Comparison of ENCODE assay signal across 2 cellular contexts in the genomic region with DNA sequence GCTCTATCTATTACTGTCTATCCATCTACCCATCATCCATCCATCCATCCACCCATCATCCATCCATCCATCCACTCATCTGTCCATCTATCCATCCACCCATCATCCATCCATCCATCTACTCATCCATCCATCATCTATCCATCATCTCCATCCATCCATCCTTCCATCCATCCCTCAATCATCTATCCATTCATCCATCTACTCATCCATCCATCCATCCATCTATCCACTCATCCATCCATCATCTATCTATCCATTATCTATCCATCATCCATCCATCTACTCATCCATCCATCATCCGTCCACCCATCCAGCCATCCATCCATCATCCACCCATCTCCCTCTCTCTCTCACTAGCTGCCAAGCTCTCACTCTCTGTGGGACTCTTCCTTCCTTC.
A peak's percentile ranks its signal among the peaks of the same experiment; 100 is the strongest.
TF ChIP-seq lines count a peak whose summit lies in the region.

No MANE protein-coding gene starts in this region.

TF ChIP-seq in HepG2, 621 proteins besides CTCF, POLR2A, EP300 and RAD21:
- TF ChIP-seq ZNF143 (CRISPR knock-in tag; IDR thresholded peaks at IDR 0.05) = no peak
- TF ChIP-seq, protein P1, sequence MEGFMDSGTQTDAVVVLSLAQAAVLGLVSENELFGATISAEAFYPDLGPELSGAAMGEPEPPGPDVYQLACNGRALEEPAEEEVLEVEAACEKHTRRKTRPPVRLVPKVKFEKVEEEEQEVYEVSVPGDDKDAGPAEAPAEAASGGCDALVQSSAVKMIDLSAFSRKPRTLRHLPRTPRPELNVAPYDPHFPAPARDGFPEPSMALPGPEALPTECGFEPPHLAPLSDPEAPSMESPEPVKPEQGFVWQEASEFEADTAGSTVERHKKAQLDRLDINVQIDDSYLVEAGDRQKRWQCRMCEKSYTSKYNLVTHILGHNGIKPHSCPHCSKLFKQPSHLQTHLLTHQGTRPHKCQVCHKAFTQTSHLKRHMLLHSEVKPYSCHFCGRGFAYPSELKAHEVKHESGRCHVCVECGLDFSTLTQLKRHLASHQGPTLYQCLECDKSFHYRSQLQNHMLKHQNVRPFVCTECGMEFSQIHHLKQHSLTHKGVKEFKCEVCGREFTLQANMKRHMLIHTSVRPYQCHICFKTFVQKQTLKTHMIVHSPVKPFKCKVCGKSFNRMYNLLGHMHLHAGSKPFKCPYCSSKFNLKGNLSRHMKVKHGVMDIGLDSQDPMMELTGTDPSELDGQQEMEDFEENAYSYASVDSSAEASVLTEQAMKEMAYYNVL (CRISPR knock-in tag; IDR thresholded peaks at IDR 0.05; ENCODE audit: borderline replicate concordance) = peak; percentile 50; the same call in 1 of the 2 replicates
- TF ChIP-seq, protein P2, sequence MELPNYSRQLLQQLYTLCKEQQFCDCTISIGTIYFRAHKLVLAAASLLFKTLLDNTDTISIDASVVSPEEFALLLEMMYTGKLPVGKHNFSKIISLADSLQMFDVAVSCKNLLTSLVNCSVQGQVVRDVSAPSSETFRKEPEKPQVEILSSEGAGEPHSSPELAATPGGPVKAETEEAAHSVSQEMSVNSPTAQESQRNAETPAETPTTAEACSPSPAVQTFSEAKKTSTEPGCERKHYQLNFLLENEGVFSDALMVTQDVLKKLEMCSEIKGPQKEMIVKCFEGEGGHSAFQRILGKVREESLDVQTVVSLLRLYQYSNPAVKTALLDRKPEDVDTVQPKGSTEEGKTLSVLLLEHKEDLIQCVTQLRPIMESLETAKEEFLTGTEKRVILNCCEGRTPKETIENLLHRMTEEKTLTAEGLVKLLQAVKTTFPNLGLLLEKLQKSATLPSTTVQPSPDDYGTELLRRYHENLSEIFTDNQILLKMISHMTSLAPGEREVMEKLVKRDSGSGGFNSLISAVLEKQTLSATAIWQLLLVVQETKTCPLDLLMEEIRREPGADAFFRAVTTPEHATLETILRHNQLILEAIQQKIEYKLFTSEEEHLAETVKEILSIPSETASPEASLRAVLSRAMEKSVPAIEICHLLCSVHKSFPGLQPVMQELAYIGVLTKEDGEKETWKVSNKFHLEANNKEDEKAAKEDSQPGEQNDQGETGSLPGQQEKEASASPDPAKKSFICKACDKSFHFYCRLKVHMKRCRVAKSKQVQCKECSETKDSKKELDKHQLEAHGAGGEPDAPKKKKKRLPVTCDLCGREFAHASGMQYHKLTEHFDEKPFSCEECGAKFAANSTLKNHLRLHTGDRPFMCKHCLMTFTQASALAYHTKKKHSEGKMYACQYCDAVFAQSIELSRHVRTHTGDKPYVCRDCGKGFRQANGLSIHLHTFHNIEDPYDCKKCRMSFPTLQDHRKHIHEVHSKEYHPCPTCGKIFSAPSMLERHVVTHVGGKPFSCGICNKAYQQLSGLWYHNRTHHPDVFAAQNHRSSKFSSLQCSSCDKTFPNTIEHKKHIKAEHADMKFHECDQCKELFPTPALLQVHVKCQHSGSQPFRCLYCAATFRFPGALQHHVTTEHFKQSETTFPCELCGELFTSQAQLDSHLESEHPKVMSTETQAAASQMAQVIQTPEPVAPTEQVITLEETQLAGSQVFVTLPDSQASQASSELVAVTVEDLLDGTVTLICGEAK (IDR thresholded peaks at IDR 0.05) = 0 out of 2 replicates have a peak, but pooled peaks have one; percentile 8
- TF ChIP-seq, protein P2 (CRISPR knock-in tag; IDR thresholded peaks at IDR 0.05) = no peak
- TF ChIP-seq, protein P3, sequence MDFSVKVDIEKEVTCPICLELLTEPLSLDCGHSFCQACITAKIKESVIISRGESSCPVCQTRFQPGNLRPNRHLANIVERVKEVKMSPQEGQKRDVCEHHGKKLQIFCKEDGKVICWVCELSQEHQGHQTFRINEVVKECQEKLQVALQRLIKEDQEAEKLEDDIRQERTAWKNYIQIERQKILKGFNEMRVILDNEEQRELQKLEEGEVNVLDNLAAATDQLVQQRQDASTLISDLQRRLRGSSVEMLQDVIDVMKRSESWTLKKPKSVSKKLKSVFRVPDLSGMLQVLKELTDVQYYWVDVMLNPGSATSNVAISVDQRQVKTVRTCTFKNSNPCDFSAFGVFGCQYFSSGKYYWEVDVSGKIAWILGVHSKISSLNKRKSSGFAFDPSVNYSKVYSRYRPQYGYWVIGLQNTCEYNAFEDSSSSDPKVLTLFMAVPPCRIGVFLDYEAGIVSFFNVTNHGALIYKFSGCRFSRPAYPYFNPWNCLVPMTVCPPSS (IDR thresholded peaks at IDR 0.05) = 0 out of 2 replicates have a peak, but pooled peaks have one; percentile 37
- peak; percentile 44; the same call in 1 of the 2 replicates for TF ChIP-seq FOXP1 (IDR thresholded peaks at IDR 0.05)
- TF ChIP-seq FOXP1 (CRISPR knock-in tag; IDR thresholded peaks at IDR 0.05) = no peak

TF ChIP-seq in K562, 482 proteins besides CTCF, POLR2A, EP300 and RAD21:
- TF ChIP-seq, protein P4, sequence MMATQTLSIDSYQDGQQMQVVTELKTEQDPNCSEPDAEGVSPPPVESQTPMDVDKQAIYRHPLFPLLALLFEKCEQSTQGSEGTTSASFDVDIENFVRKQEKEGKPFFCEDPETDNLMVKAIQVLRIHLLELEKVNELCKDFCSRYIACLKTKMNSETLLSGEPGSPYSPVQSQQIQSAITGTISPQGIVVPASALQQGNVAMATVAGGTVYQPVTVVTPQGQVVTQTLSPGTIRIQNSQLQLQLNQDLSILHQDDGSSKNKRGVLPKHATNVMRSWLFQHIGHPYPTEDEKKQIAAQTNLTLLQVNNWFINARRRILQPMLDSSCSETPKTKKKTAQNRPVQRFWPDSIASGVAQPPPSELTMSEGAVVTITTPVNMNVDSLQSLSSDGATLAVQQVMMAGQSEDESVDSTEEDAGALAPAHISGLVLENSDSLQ (IDR thresholded peaks at IDR 0.05) = peak; percentile 43; the same call in 1 of the 2 replicates
- TF ChIP-seq KDM1A (IDR thresholded peaks at IDR 0.05) = peak; percentile 51 to 63; a peak in 3 of 4 replicates
- TF ChIP-seq HDAC1 (IDR thresholded peaks at IDR 0.05) = peak in 1 of 2 experiments; percentile 53; a peak in 1 of 4 replicates
- no peak for TF ChIP-seq ZNF282 (CRISPR knock-in tag; IDR thresholded peaks at IDR 0.05)
- TF ChIP-seq GATAD2B (IDR thresholded peaks at IDR 0.05; ENCODE audit: borderline replicate concordance) = no peak
- TF ChIP-seq PTRF (tag; IDR thresholded peaks at IDR 0.05) = no peak
- 0 out of 2 replicates have a peak, but pooled peaks have one; percentile 77 for TF ChIP-seq YBX1 (IDR thresholded peaks at IDR 0.05)
- TF ChIP-seq SUPT5H (IDR thresholded peaks at IDR 0.05) = peak; percentile 68
- peak; percentile 85 for TF ChIP-seq ARHGAP35 (IDR thresholded peaks at IDR 0.05; ENCODE audit: partially characterized antibody)
- TF ChIP-seq RBM22 (IDR thresholded peaks at IDR 0.05; ENCODE audit: low read depth, low read length, poor library complexity, severe bottlenecking) = no peak
- TF ChIP-seq SRSF7 (optimal IDR thresholded peaks at IDR 0.05; ENCODE audit: low read depth, low read length) = no peak
- TF ChIP-seq, protein P5, sequence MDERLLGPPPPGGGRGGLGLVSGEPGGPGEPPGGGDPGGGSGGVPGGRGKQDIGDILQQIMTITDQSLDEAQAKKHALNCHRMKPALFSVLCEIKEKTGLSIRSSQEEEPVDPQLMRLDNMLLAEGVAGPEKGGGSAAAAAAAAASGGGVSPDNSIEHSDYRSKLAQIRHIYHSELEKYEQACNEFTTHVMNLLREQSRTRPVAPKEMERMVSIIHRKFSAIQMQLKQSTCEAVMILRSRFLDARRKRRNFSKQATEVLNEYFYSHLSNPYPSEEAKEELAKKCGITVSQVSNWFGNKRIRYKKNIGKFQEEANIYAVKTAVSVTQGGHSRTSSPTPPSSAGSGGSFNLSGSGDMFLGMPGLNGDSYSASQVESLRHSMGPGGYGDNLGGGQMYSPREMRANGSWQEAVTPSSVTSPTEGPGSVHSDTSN (CRISPR knock-in tag; IDR thresholded peaks at IDR 0.05; ENCODE audit: low read depth) = no peak
- TF ChIP-seq, protein P5 (tag; conservative IDR thresholded peaks at IDR 0.05; ENCODE audit: low read depth) = peak; percentile 79
- peak; percentile 38; the same call in 1 of the 2 replicates for TF ChIP-seq CTBP1 (IDR thresholded peaks at IDR 0.05; ENCODE audit: borderline replicate concordance)
- no peak for TF ChIP-seq PTBP1 (IDR thresholded peaks at IDR 0.05; ENCODE audit: low read depth, low read length)
- peak; percentile 43 for TF ChIP-seq POLR2B (IDR thresholded peaks at IDR 0.05; ENCODE audit: low read depth, partially characterized antibody)
- TF ChIP-seq, protein P6, sequence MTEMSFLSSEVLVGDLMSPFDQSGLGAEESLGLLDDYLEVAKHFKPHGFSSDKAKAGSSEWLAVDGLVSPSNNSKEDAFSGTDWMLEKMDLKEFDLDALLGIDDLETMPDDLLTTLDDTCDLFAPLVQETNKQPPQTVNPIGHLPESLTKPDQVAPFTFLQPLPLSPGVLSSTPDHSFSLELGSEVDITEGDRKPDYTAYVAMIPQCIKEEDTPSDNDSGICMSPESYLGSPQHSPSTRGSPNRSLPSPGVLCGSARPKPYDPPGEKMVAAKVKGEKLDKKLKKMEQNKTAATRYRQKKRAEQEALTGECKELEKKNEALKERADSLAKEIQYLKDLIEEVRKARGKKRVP (CRISPR knock-in tag; IDR thresholded peaks at IDR 0.05) = no peak
- TF ChIP-seq MEIS2 (IDR thresholded peaks at IDR 0.05; ENCODE audit: partially characterized antibody) = peak; percentile 58
